Comparison of ENCODE assay signal across 2 cellular contexts in genomic region chr13:60654405-60654804, GRCh38.
TF ChIP-seq lines count a peak whose summit lies in the region.

No MANE protein-coding gene starts in this region.

TF ChIP-seq in A549, 52 proteins besides CTCF, POLR2A, EP300 and RAD21 (continued from another document):
- TF ChIP-seq BCL3 (IDR thresholded peaks at IDR 0.05): no peak

TF ChIP-seq in WTC11, 78 proteins besides CTCF, POLR2A, EP300 and RAD21:
- TF ChIP-seq ARID4B (CRISPR knock-in tag; IDR thresholded peaks at IDR 0.05; ENCODE audit: borderline replicate concordance): no peak
TF ChIP-seq in WTC11: peak in this region for 0.
